In genomic region chr13:110369400-110369799, GRCh38 we compare ENCODE assay signal across 15 cellular contexts.
DNase-seq lines count a peak whose midpoint lies in the region; ATAC-seq and TF ChIP-seq lines count a peak whose summit lies in the region.
"Had no signal": no experiment of that assay in that cellular context is flagged by ENCODE, and none has a peak within 500 bp of the region (broad histone marks: within the 10 kb centered on the region; RNA-seq: fewer than 3 reads in every experiment).

No MANE protein-coding gene starts in this region.

- H3K27me3 Mint-ChIP-seq in endothelial cell (ENCODE audit: unreplicated experiment) (peaks cover 11% of the 10 kb centered on the region), nephron (ENCODE audit: low read depth) (peaks cover 3% of the 10 kb centered on the region)

- in situ Hi-C loops in SK-MEL-5 (cut with HindIII; ENCODE audit: low pct_unique_long_range_greater_than_20kb, low sequenced_read_pairs), result no loop called here

- H3K36me3 Mint-ChIP-seq in endothelial cell (ENCODE audit: low read depth, unreplicated experiment) (peaks cover 43% of the 10 kb centered on the region), nephron (ENCODE audit: low read depth) (peaks cover 14% of the 10 kb centered on the region)
- H3K36me3 Mint-ChIP-seq: CD4-positive, CD25-positive, alpha-beta regulatory T cell had no signal

- H3K4me3 Mint-ChIP-seq in endothelial cell (ENCODE audit: unreplicated experiment) (no peak overlapping the region), nephron (no peak overlapping the region)
- H3K4me3 Mint-ChIP-seq: B cell; CD4-positive, CD25-positive, alpha-beta regulatory T cell had no signal

- H3K27ac Mint-ChIP-seq in endothelial cell (ENCODE audit: unreplicated experiment) (peak overlapping the region; percentile 64), nephron (peak overlapping the region; percentile 22 to 37 (median 23))
- H3K27ac Mint-ChIP-seq: B cell; CD4-positive, CD25-positive, alpha-beta regulatory T cell had no signal

- no peak for ATAC-seq in GM18498 (IDR thresholded peaks at IDR 0.05; ENCODE audit: unreplicated experiment)
- ATAC-seq in HG03175 (IDR thresholded peaks at IDR 0.05; ENCODE audit: unreplicated experiment), result no peak

- no peak for TF ChIP-seq CTCF in endothelial cell (IDR thresholded peaks at IDR 0.05; ENCODE audit: unreplicated experiment)
- no peak for TF ChIP-seq CTCF in nephron (IDR thresholded peaks at IDR 0.05; ENCODE audit: unreplicated experiment in 3 of 3)

- H3K9me3 Mint-ChIP-seq in endothelial cell (ENCODE audit: unreplicated experiment) (no peaks in the 10 kb centered on the region), nephron (no peaks in the 10 kb centered on the region)

- H3K4me1 Mint-ChIP-seq in endothelial cell (ENCODE audit: unreplicated experiment) (peaks cover 79% of the 10 kb centered on the region), nephron (peaks cover 75% of the 10 kb centered on the region)
- H3K4me1 Mint-ChIP-seq: CD4-positive, CD25-positive, alpha-beta regulatory T cell had no signal

- DNase-seq in SK-MEL-5 (ENCODE audit: low read depth, low spot score), result peak; percentile 22
- DNase-seq in endothelial cell (ENCODE audit: low spot score), result no peak
- DNase-seq in NCI-H2227 (lab: John Stamatoyannopoulos, UW; ENCODE audit: unreplicated experiment), result no peak
- no peak for DNase-seq in mucosa of gallbladder (ENCODE audit: low spot score)
- DNase-seq: Calu3; CD4-positive, CD25-positive, alpha-beta regulatory T cell; DMS53; KBM-7; NCI-H1092; NCI-H226; NCI-H524 treated with DMSO at 0.1 percent for 48 hours had no signal
